In genomic region chr5:177458122-177458681, GRCh38 we compare ENCODE assay signal across 8 cellular contexts. TPM values are rescaled to one million over a fixed set of nuclear protein-coding genes. Genes with fewer than 3 reads are reported as not detected.
A peak's percentile ranks its signal among the peaks of the same experiment; 100 is the strongest.
DNase-seq lines count a peak whose midpoint lies in the region; ATAC-seq and TF ChIP-seq lines count a peak whose summit lies in the region.
"Had no signal": no experiment of that assay in that cellular context is flagged by ENCODE, and none has a peak within 500 bp of the region (broad histone marks: within the 10 kb centered on the region; RNA-seq: fewer than 3 reads in every experiment).

No MANE protein-coding gene starts in this region.

- H3K27ac ChIP-seq in angular gyrus (ENCODE audit: low read depth, low read length) (peak overlapping the region; percentile 44), mesodermal cell (ENCODE audit: low read depth, low read length, severe bottlenecking) (peak overlapping the region; percentile 84)

- peaks cover 12% of the 10 kb centered on the region for H3K4me1 ChIP-seq in mesodermal cell (ENCODE audit: control insufficient read depth, insufficient read depth, low read length, poor library complexity, severe bottlenecking)

- TF ChIP-seq POLR2A in GM18526 (IDR thresholded peaks at IDR 0.05; ENCODE audit: extremely low read depth, insufficient read length) = peak; percentile 2

- peaks cover 64% of the 10 kb centered on the region for H3K36me3 ChIP-seq in mesodermal cell (ENCODE audit: control insufficient read depth, insufficient read depth, low read length)
- H3K36me3 ChIP-seq: gastrocnemius medialis had no signal

- WGBS in mesodermal cell (ENCODE audit: insufficient coverage in 2 of 2), 2 experiments = 92 to 97% methylated on average over 15 to 16 of the region's 16 CpGs

- DNase-seq in dedifferentiated amniotic fluid mesenchymal stem cell (ENCODE audit: extremely low spot score) = no peak
- DNase-seq: activated B cell treated with CpG ODN at 0.5 μM for 24 hours had no signal

- no peak overlapping the region for H3K4me3 ChIP-seq in mesodermal cell (ENCODE audit: extremely low read depth, insufficient read depth, low read length, poor library complexity, severe bottlenecking)
- H3K4me3 ChIP-seq: gastrocnemius medialis had no signal

- no peak for ATAC-seq in GM18520 (IDR thresholded peaks at IDR 0.05; ENCODE audit: unreplicated experiment)
- no peak for ATAC-seq in HG02870 (IDR thresholded peaks at IDR 0.05; ENCODE audit: unreplicated experiment)

- no peaks in the 10 kb centered on the region for H3K9me3 ChIP-seq in mesodermal cell (ENCODE audit: control insufficient read depth, low read length)
- H3K9me3 ChIP-seq: gastrocnemius medialis had no signal

RNA-seq across cellular contexts. Expression of gene PRR7, which starts 11.6 kb away (rescaled TPM):
- polyA plus RNA-seq in mesodermal cell (2013, experiment 1 of 2) = 8.4 TPM
- 5.4 TPM for polyA plus RNA-seq in mesodermal cell (2013, experiment 2 of 2)

RNA-seq across cellular contexts. Expression of gene DBN1, which starts 15.2 kb away (rescaled TPM):
- polyA plus RNA-seq in mesodermal cell (2013, experiment 1 of 2) = 229 TPM
- polyA plus RNA-seq in mesodermal cell (2013, experiment 2 of 2) = 194 TPM

RNA-seq across cellular contexts. Expression of gene GRK6, which starts 31.7 kb away (rescaled TPM):
- 29.2 TPM for polyA plus RNA-seq in mesodermal cell (2013, experiment 1 of 2)
- 26.2 TPM for polyA plus RNA-seq in mesodermal cell (2013, experiment 2 of 2)

RNA-seq across cellular contexts. Expression of gene PDLIM7, which starts 39.2 kb away (rescaled TPM):
- 284 TPM for polyA plus RNA-seq in mesodermal cell (2013, experiment 1 of 2)
- 227 TPM for polyA plus RNA-seq in mesodermal cell (2013, experiment 2 of 2)

RNA-seq across cellular contexts. Expression of gene F12, which starts 48.8 kb away (rescaled TPM):
- polyA plus RNA-seq in mesodermal cell (2013, experiment 1 of 2) = 2.1 TPM
- 0.76 TPM for polyA plus RNA-seq in mesodermal cell (2013, experiment 2 of 2)
